In the genomic region with DNA sequence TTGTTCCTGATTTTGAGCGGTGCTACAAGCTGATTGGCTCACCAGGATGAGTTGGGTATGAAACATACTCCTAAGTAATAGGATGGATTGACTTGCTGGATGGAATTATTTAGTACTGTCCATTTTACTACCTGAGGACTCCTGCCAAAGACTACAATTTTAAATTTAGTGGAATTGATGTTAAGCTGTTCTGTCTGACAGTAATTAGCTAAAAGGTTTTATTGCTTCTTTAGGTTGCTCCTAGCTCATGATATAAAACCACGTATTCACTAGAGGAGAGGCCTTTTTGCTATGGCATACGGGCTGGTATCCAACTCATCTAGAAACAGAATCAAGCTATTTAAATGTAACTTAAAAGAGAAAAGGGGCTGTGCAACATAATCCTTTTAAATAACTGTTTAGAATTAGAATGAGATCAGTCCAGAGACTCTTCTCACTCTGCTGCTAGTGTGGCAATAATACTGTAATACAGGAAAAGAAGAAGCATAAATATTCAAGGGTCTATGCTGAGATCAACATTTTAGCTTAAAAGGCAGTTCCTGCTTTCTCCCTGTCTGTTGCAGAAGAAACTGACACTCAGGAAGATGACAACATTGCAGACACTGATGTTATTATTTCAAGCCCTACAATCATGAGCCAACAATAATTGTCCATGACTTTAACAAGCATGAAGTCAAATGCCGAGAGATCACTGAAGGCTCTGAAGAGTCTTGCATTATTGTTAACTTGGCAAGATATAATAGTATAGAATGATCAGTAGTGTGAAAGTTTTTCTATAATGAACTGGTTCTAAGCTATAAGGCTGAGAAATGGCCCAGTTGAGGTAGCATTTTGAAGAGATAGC, we compare ENCODE assay signal across 22 cellular contexts.
"Had no signal": no experiment of that assay in that cellular context is flagged by ENCODE, and none has a peak within 500 bp of the region (broad histone marks: within the 10 kb centered on the region; RNA-seq: fewer than 3 reads in every experiment).

No MANE protein-coding gene starts in this region.

- H3K36me3 ChIP-seq: adrenal gland, left lung, neural progenitor cell, stomach, transverse colon, WERI-Rb-1 had no signal

- H3K27ac Mint-ChIP-seq: activated naive CD8-positive, alpha-beta T cell; activated T-cell treated with anti-CD3 and anti-CD28 coated beads, Interleukin-2, amount 50 U/mL, for 24 hours; activated T-helper 17 cell treated with anti-CD3 and anti-CD28 coated beads, Interleukin-2, amount 50 U/mL, for 72 hours; immature natural killer cell; naive B cell; neural progenitor cell; stimulated activated memory B cell treated with anti-CD40 and anti-IgM and Interleukin-4, amounts not matched to agents 10 μg/mL and 1 μg/mL and 100 μg/mL, for 72 hours had no signal

- H3K4me1 Mint-ChIP-seq: activated T-helper 17 cell treated with anti-CD3 and anti-CD28 coated beads, Interleukin-2, amount 50 U/mL, for 72 hours; immature natural killer cell; naive B cell; stimulated activated memory B cell treated with anti-CD40 and anti-IgM and Interleukin-4, amounts not matched to agents 10 μg/mL and 1 μg/mL and 100 μg/mL, for 72 hours had no signal

- H3K9ac ChIP-seq: neural progenitor cell had no signal

- H3K4me2 ChIP-seq: hepatocyte, neural progenitor cell had no signal

- H3K27ac ChIP-seq: adrenal gland, foreskin keratinocyte, hepatocyte, left lung, neural progenitor cell, stomach, transverse colon, WERI-Rb-1 had no signal

- H3K9me3 Mint-ChIP-seq: activated T-cell treated with anti-CD3 and anti-CD28 coated beads, Interleukin-2, amount 50 U/mL, for 24 hours; neural progenitor cell; stimulated activated memory B cell treated with anti-CD40 and anti-IgM and Interleukin-4, amounts not matched to agents 10 μg/mL and 1 μg/mL and 100 μg/mL, for 72 hours had no signal

- DNase-seq: activated CD4-positive, alpha-beta T cell treated with anti-CD3 and anti-CD28 coated beads for 1 hour; activated CD8-positive, alpha-beta memory T cell treated with anti-CD3 and anti-CD28 coated beads for 24 hours; activated CD8-positive, alpha-beta memory T cell treated with anti-CD3 and anti-CD28 coated beads, Interleukin-2, amount 50 U/mL, for 4 hours; activated T-cell treated with anti-CD3 and anti-CD28 coated beads, Interleukin-2, amount 50 U/mL, for 24 hours; adrenal gland; central memory CD4-positive, alpha-beta T cell; effector memory CD4-positive, alpha-beta T cell; foreskin keratinocyte; immature natural killer cell; left lung; naive B cell; small intestine; stimulated activated CD4-positive, alpha-beta T cell treated with anti-CD3 and anti-CD28 coated beads, Interleukin-2, amount 100 ng/mL, for 24 hours; stomach; transverse colon; WERI-Rb-1 had no signal

- H3K4me3 Mint-ChIP-seq: activated naive CD8-positive, alpha-beta T cell; activated T-cell treated with anti-CD3 and anti-CD28 coated beads, Interleukin-2, amount 50 U/mL, for 24 hours; activated T-helper 17 cell treated with anti-CD3 and anti-CD28 coated beads, Interleukin-2, amount 50 U/mL, for 72 hours; immature natural killer cell; naive B cell; neural progenitor cell; stimulated activated memory B cell treated with anti-CD40 and anti-IgM and Interleukin-4, amounts not matched to agents 10 μg/mL and 1 μg/mL and 100 μg/mL, for 72 hours had no signal

- H3K36me3 Mint-ChIP-seq: activated naive CD8-positive, alpha-beta T cell; immature natural killer cell; naive B cell; neural progenitor cell; stimulated activated memory B cell treated with anti-CD40 and anti-IgM and Interleukin-4, amounts not matched to agents 10 μg/mL and 1 μg/mL and 100 μg/mL, for 72 hours had no signal

- H3K9me3 ChIP-seq: adrenal gland, left lung, stomach, transverse colon had no signal

- H3K27me3 ChIP-seq: adrenal gland, foreskin keratinocyte, hepatocyte, left lung, stomach, transverse colon had no signal

- H2AFZ ChIP-seq: hepatocyte, neural progenitor cell had no signal

- H3K79me2 ChIP-seq: hepatocyte had no signal

- H3K27me3 Mint-ChIP-seq: activated naive CD8-positive, alpha-beta T cell; activated T-cell treated with anti-CD3 and anti-CD28 coated beads, Interleukin-2, amount 50 U/mL, for 24 hours; activated T-helper 17 cell treated with anti-CD3 and anti-CD28 coated beads, Interleukin-2, amount 50 U/mL, for 72 hours; naive B cell; stimulated activated memory B cell treated with anti-CD40 and anti-IgM and Interleukin-4, amounts not matched to agents 10 μg/mL and 1 μg/mL and 100 μg/mL, for 72 hours had no signal

- H3K4me1 ChIP-seq: adrenal gland, foreskin keratinocyte, left lung, transverse colon had no signal

- H3K4me3 ChIP-seq: adrenal gland, hepatocyte, left lung, lung, neural progenitor cell, stomach, transverse colon had no signal
